Comparison of ENCODE assay signal across 27 cellular contexts in genomic region chr11:122276221-122276620, GRCh38.
"Had no signal": no experiment of that assay in that cellular context is flagged by ENCODE, and none has a peak within 500 bp of the region (broad histone marks: within the 10 kb centered on the region; RNA-seq: fewer than 3 reads in every experiment).

No MANE protein-coding gene starts in this region.

- H3K27me3 Mint-ChIP-seq: dendritic cell treated with granulocyte-macrophage colony-stimulating factor and Interleukin-4, amounts not matched to agents 40 ng/mL and 50 ng/mL, for 4 days; effector memory CD8-positive, alpha-beta T cell had no signal

- H3K4me1 Mint-ChIP-seq: naive B cell; naive thymus-derived CD8-positive, alpha-beta T cell had no signal

- H3K4me3 ChIP-seq: colonic mucosa, esophagus squamous epithelium, gastroesophageal sphincter, heart left ventricle, hepatocyte, left lung, lower lobe of right lung, mucosa of descending colon had no signal

- H3K27ac ChIP-seq: colonic mucosa, epithelial cell of prostate, esophagus squamous epithelium, foreskin keratinocyte, gastroesophageal sphincter, heart left ventricle, hepatocyte, left lung, lower lobe of right lung had no signal

- H3K79me2 ChIP-seq: hepatocyte had no signal

- H3K4me2 ChIP-seq: hepatocyte had no signal

- H3K27me3 ChIP-seq: colonic mucosa, esophagus squamous epithelium, gastroesophageal sphincter, heart left ventricle, hepatocyte, left lung had no signal

- DNase-seq: colonic mucosa; cortex of kidney; effector CD8-positive, alpha-beta T cell; effector memory CD8-positive, alpha-beta T cell; endodermal cell; erythroblast; esophagus squamous epithelium; foreskin keratinocyte; heart left ventricle; left cardiac atrium; left lung; left ventricle myocardium superior; lower lobe of right lung; mesenchymal stem cell; mucosa of descending colon; naive B cell; naive thymus-derived CD8-positive, alpha-beta T cell had no signal

- ATAC-seq: effector memory CD8-positive, alpha-beta T cell; esophagus mucosa; foreskin keratinocyte; gastroesophageal sphincter; heart left ventricle; left cardiac atrium; left lung; left ventricle myocardium superior; lower lobe of right lung; mucosa of descending colon; naive thymus-derived CD8-positive, alpha-beta T cell had no signal

- H2AFZ ChIP-seq: hepatocyte had no signal

- H3K4me1 ChIP-seq: colonic mucosa, esophagus squamous epithelium, foreskin keratinocyte, left lung, lower lobe of right lung had no signal

- H3K36me3 Mint-ChIP-seq: mesothelial cell of epicardium; naive B cell; naive thymus-derived CD8-positive, alpha-beta T cell had no signal

- FAIRE-seq: endometrium, frontal cortex, islet of Langerhans, keratinocyte had no signal

- H3K36me3 ChIP-seq: colonic mucosa, esophagus squamous epithelium, gastroesophageal sphincter, heart left ventricle, left lung, lower lobe of right lung had no signal

- H3K9me3 Mint-ChIP-seq: dendritic cell treated with granulocyte-macrophage colony-stimulating factor and Interleukin-4, amounts not matched to agents 40 ng/mL and 50 ng/mL, for 4 days; endodermal cell; mesothelial cell of epicardium had no signal

- H3K9me3 ChIP-seq: colonic mucosa, esophagus squamous epithelium, gastroesophageal sphincter, heart left ventricle, left lung, lower lobe of right lung, mucosa of descending colon had no signal

- H3K27ac Mint-ChIP-seq: dendritic cell treated with granulocyte-macrophage colony-stimulating factor and Interleukin-4, amounts not matched to agents 40 ng/mL and 50 ng/mL, for 4 days; effector memory CD8-positive, alpha-beta T cell; endodermal cell; mesothelial cell of epicardium; naive B cell; naive thymus-derived CD8-positive, alpha-beta T cell had no signal

- H3K4me3 Mint-ChIP-seq: dendritic cell treated with granulocyte-macrophage colony-stimulating factor and Interleukin-4, amounts not matched to agents 40 ng/mL and 50 ng/mL, for 4 days; effector memory CD8-positive, alpha-beta T cell; endodermal cell; mesothelial cell of epicardium; naive B cell; naive thymus-derived CD8-positive, alpha-beta T cell had no signal
